13 cellular contexts compared by ENCODE assay signal in the genomic region with DNA sequence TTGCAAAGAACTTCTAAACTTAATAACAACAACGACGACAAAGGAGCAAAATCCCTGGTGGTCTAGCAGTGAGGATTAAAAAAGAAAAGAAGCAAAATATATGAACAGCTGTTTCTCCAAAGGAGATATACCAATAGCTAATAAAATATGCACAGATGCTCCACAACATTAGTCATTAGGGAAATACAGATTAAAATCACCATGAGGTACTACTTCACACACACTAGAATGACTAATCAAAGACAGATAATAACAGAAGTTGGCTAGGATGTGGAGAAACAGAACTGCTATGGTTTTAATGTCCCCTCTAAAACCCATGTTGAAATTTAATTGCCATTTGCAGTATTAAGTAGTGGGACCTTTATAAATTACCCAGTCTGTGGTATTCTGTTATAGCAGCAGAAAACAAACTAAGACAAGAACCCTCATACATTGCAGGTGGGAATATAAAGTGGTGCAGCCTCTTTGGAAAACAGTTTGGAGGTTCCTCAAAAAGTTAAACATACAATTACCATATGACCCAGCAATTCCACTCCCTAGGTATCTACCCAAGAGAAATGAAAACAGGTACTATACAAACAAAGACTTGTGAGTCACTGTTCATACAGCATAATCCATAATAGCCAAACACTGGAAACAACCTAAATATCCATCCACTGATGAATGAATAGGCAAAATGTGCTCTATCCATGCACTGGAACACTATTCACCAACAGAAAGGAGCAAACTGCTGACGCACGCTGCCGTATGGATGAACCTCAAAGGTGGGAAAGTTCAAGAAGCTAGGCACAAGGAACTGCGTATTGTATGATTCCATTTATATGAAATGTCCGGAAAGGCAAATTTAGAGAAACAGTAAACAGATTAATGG. TPM values are rescaled to one million over a fixed set of nuclear protein-coding genes. Genes with fewer than 3 reads are reported as not detected.
DNase-seq lines count a peak whose midpoint lies in the region; ATAC-seq, FAIRE-seq and TF ChIP-seq lines count a peak whose summit lies in the region.
"Had no signal": no experiment of that assay in that cellular context is flagged by ENCODE, and none has a peak within 500 bp of the region (broad histone marks: within the 10 kb centered on the region; RNA-seq: fewer than 3 reads in every experiment).

No MANE protein-coding gene starts in this region.

- H3K4me1 ChIP-seq in RWPE2 (ENCODE audit: insufficient read depth, poor library complexity, severe bottlenecking) (peaks cover 28% of the 10 kb centered on the region), sigmoid colon (peaks cover 0 to 8% (median 5%) of the 10 kb centered on the region in 4 donors)

- H3K27me3 ChIP-seq in RWPE2 (ENCODE audit: insufficient read depth, poor library complexity, severe bottlenecking) (no peaks in the 10 kb centered on the region), sigmoid colon (no peaks in the 10 kb centered on the region)
- H3K27me3 ChIP-seq: BLaER1 treated with 17β-estradiol and CSF1 and Interleukin-3, amounts not matched to agents 10 nM and 100 nM had no signal

- no peak for TF ChIP-seq EP300 in sigmoid colon (IDR thresholded peaks at IDR 0.05)

- H3K27ac ChIP-seq in RWPE2 (ENCODE audit: poor library complexity, severe bottlenecking), result peak overlapping the region; percentile 30
- H3K27ac ChIP-seq in sigmoid colon, result no peak overlapping the region
- H3K27ac ChIP-seq: BLaER1 treated with 17β-estradiol and CSF1 and Interleukin-3, amounts not matched to agents 10 nM and 100 nM had no signal

- intact Hi-C loops in sigmoid colon (cut with DNase I), result no loop called here

- no peak for FAIRE-seq in GM12892 (lab: Jason Lieb, UNC)

- H3K4me3 ChIP-seq in RWPE2 (ENCODE audit: severe bottlenecking) (no peak overlapping the region), fibroblast of mammary gland (ENCODE audit: control insufficient read depth, low read depth, low read length) (no peak overlapping the region), sigmoid colon (no peak overlapping the region)
- H3K4me3 ChIP-seq: BLaER1 treated with 17β-estradiol and CSF1 and Interleukin-3, amounts not matched to agents 10 nM and 100 nM had no signal

- WGBS in sigmoid colon, 2 donors, result 89% methylated on average over 7 of the region's 7 CpGs

- peak; percentile 58 for DNase-seq in A172 (ENCODE audit: low spot score)
- DNase-seq in DMS53 treated with DMSO at 0.1 percent for 48 hours (lab: John Stamatoyannopoulos, UW; ENCODE audit: unreplicated experiment), result peak; percentile 95
- no peak for DNase-seq in RWPE2 (ENCODE audit: low spot score)
- peak; percentile 81 for DNase-seq in fibroblast of mammary gland (ENCODE audit: low read depth)
- no peak for DNase-seq in sigmoid colon
- DNase-seq in GM12892 (ENCODE audit: insufficient read length), result no peak
- no peak for DNase-seq in activated gamma-delta T cell treated with Interleukin-2 at 50 U/mL for 16 hours
- DNase-seq: occipital lobe; stimulated activated CD4-positive, alpha-beta T cell treated with anti-CD3 and anti-CD28 coated beads, Interleukin-2, amount 100 ng/mL, for 24 hours; stimulated activated naive B cell treated with anti-CD40 and anti-IgM and Interleukin-4, amounts not matched to agents 10 μg/mL and 1 μg/mL and 100 μg/mL, for 72 hours; T-helper 1 cell had no signal

- peak; percentile 62 for ATAC-seq in RWPE2 (ENCODE audit: low read depth)
- no peak for ATAC-seq in GM21526 (IDR thresholded peaks at IDR 0.05; ENCODE audit: low FRiP score, unreplicated experiment)

- no peaks in the 10 kb centered on the region for H3K9me3 ChIP-seq in RWPE2 (ENCODE audit: severe bottlenecking)
- H3K9me3 ChIP-seq in sigmoid colon, result no peaks in the 10 kb centered on the region
- H3K9me3 ChIP-seq: BLaER1 treated with 17β-estradiol and CSF1 and Interleukin-3, amounts not matched to agents 10 nM and 100 nM had no signal

- TF ChIP-seq POLR2A in sigmoid colon (IDR thresholded peaks at IDR 0.05) (no peak), GM12892 (IDR thresholded peaks at IDR 0.05; ENCODE audit: low read depth, low read length) (no peak)

- H3K36me3 ChIP-seq in RWPE2 (ENCODE audit: low read depth), result no peaks in the 10 kb centered on the region
- H3K36me3 ChIP-seq in sigmoid colon, result no peaks in the 10 kb centered on the region
- H3K36me3 ChIP-seq: BLaER1 treated with 17β-estradiol and CSF1 and Interleukin-3, amounts not matched to agents 10 nM and 100 nM had no signal

- TF ChIP-seq CTCF in RWPE2 (IDR thresholded peaks at IDR 0.05; ENCODE audit: poor library complexity, severe bottlenecking) (no peak), fibroblast of mammary gland (conservative IDR thresholded peaks at IDR 0.05; ENCODE audit: control insufficient read depth, insufficient read depth, low read depth, low read length) (no peak), sigmoid colon (IDR thresholded peaks at IDR 0.05) (no peak)

RNA-seq across cellular contexts. Expression of a gene that starts 11.4 kb away (rescaled TPM):
- 42.5 and 58.2 TPM in 2 replicates for total RNA-seq in A172 (2014; rRNA removed; shearing (Covaris generic))
- total RNA-seq in sigmoid colon, result 1,000 to 10,000 TPM in 1 of 4 donors, 100 to 1,000 TPM in 3; 449 to 1,033 (median 779) TPM
- 100 to 1,000 TPM in 2 of 3 donors, 10 to 100 TPM in 1; 99.9 to 253 (median 136) TPM for polyA plus RNA-seq in sigmoid colon
- polyA plus RNA-seq in GM12892 (2012; ENCODE audit: missing spikeins), result 4.0 TPM

RNA-seq across cellular contexts. Expression of a gene that starts 51.6 kb away (rescaled TPM):
- 87.2 and 91.6 TPM in 2 replicates for total RNA-seq in A172 (2014; rRNA removed; shearing (Covaris generic))
- 100 to 1,000 TPM in 1 of 4 donors, 10 to 100 TPM in 3; 80.6 to 117 (median 95.7) TPM for total RNA-seq in sigmoid colon
- 100 to 1,000 TPM; 125 to 160 (median 132) TPM for polyA plus RNA-seq in sigmoid colon
- polyA plus RNA-seq in GM12892 (2012; ENCODE audit: missing spikeins), result 58.7 TPM

Comparison
In these comparisons a context has a peak if more than half of its experiments do, and no peak if none do; other contexts are left out.
1. DNase-seq: peak in A172 (single experiment), DMS53 treated with DMSO at 0.1 percent for 48 hours (single experiment) and fibroblast of mammary gland (single experiment); none in RWPE2 (single experiment), sigmoid colon (single experiment), GM12892 (single experiment) and activated gamma-delta T cell treated with Interleukin-2 at 50 U/mL for 16 hours (single experiment).